Comparison of ENCODE assay signal across 16 cellular contexts in the genomic region with DNA sequence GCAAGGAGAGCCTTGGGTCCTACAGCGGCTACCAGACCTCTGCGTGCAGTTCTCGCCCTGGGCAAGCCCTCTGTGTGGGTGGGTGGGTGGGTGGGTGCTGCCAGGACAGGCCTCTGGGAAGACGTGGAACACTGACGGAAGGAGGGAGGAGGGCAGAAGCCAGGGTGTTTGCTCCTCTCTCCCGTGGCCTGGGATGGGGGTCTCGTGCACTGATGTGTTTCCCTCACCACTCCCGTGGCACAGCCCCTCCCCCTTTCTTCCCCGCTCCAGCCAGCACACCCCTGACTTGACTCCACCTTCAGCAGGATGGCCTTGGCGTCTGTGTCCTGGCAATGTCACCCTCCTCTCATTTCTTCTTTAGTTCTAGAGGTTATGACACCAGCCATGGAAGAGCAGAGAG.
"Had no signal": no experiment of that assay in that cellular context is flagged by ENCODE, and none has a peak within 500 bp of the region (broad histone marks: within the 10 kb centered on the region; RNA-seq: fewer than 3 reads in every experiment).

No MANE protein-coding gene starts in this region.

- H3K4me1 ChIP-seq: neural progenitor cell, right atrium auricular region, tibial nerve, upper lobe of right lung, vagina had no signal

- H3K4me3 Mint-ChIP-seq: neural progenitor cell had no signal

- H3K27me3 ChIP-seq: ovary, vagina had no signal

- H3K4me3 ChIP-seq: neural progenitor cell, ovary had no signal

- ATAC-seq: esophagus mucosa; naive thymus-derived CD4-positive, alpha-beta T cell; stimulated activated naive CD8-positive, alpha-beta T cell treated with anti-CD3 and anti-CD28 coated beads, Interleukin-15, Interleukin-2, amounts not matched to agents 100 U/mL and 50 U/mL, for 24 hours had no signal

- H3K9me3 ChIP-seq: ovary, right atrium auricular region, upper lobe of right lung, vagina had no signal

- H3K27ac ChIP-seq: neural progenitor cell, ovary, right atrium auricular region, suprapubic skin, tibial nerve, upper lobe of right lung, vagina had no signal

- H3K36me3 ChIP-seq: heart left ventricle, neural progenitor cell, ovary, right atrium auricular region, suprapubic skin, tibial nerve, upper lobe of right lung, vagina had no signal

- H3K27ac Mint-ChIP-seq: neural progenitor cell had no signal

- DNase-seq: effector memory CD4-positive, alpha-beta T cell; hippocampal formation; kidney glomerular epithelial cell; mammary epithelial cell; naive thymus-derived CD4-positive, alpha-beta T cell; ovary; small intestine; stimulated activated naive CD8-positive, alpha-beta T cell treated with anti-CD3 and anti-CD28 coated beads, Interleukin-15, Interleukin-2, amounts not matched to agents 100 U/mL and 50 U/mL, for 24 hours; upper lobe of right lung had no signal
